ENCODE assay signal across 8 cellular contexts in the genomic region with DNA sequence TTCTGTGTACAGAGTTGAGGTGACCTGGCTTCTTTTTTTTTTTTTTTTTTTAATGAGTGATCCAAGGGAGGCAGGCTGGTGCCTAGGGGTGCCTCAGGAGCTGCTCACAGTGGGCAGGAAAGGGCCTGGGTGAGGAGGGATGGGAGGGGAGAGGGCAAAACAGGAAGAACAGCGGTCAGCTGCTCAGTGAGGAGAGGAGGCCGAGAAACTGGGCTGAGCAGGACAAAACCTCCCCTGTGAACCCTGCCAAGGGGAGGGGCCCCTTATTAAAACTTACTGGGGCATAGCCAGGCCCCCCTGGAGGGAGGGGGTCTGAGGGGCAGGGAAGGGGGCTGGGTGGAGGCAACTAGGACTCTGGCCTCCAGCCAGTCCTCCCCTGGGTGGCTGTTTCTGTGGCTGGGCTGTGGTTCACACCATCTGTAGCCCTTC. TPM values are rescaled to one million over a fixed set of nuclear protein-coding genes. Genes with fewer than 3 reads are reported as not detected.
A peak's percentile ranks its signal among the peaks of the same experiment; 100 is the strongest.
DNase-seq lines count a peak whose midpoint lies in the region; ATAC-seq and TF ChIP-seq lines count a peak whose summit lies in the region.

No MANE protein-coding gene starts in this region.

- peak overlapping the region; percentile 86 for H3K4me3 Mint-ChIP-seq in activated CD8-positive, alpha-beta T cell treated with anti-CD3 and anti-CD28 coated beads for 36 hours
- no peak overlapping the region for H3K4me3 Mint-ChIP-seq in Calu3 (ENCODE audit: low read depth, unreplicated experiment)

- no peak for ATAC-seq in activated CD8-positive, alpha-beta T cell treated with anti-CD3 and anti-CD28 coated beads for 36 hours
- ATAC-seq in right cardiac atrium (peak; percentile 11 to 13), GM21723 (IDR thresholded peaks at IDR 0.05; ENCODE audit: unreplicated experiment) (no peak), HG02798 (IDR thresholded peaks at IDR 0.05; ENCODE audit: poor library complexity, unreplicated experiment) (no peak)

- no peak for TF ChIP-seq POLR2A in spleen (IDR thresholded peaks at IDR 0.05)

- H3K4me3 ChIP-seq in H7 (ENCODE audit: insufficient read depth, low read depth, low read length) (no peak overlapping the region), right cardiac atrium (ENCODE audit: low read length) (peak overlapping the region; percentile 90), spleen (peak overlapping the region; percentile 59 to 99 (median 83))

- H3K36me3 ChIP-seq in H7 (replicated peaks; ENCODE audit: control insufficient read depth, insufficient read depth, low read length) (peaks cover 7% of the 10 kb centered on the region), spleen (peaks cover 0 to 54% (median 27%) of the 10 kb centered on the region in 6 donors)

- H3K27ac Mint-ChIP-seq in activated CD8-positive, alpha-beta T cell treated with anti-CD3 and anti-CD28 coated beads for 36 hours, result peak overlapping the region; percentile 64
- no peak overlapping the region for H3K27ac Mint-ChIP-seq in Calu3 (ENCODE audit: unreplicated experiment)

- intact Hi-C loops in activated CD8-positive, alpha-beta T cell treated with anti-CD3 and anti-CD28 coated beads for 36 hours (cut with micrococcal nuclease), result no loop called here
- intact Hi-C loops in right cardiac atrium (cut with DNase I) (loop anchor here in 2 of 4 donors (10.0 kb wide), 1 partner anchor 50 kb away; no protein-coding TSS in a partner anchor), spleen (cut with DNase I; ENCODE audit: low total_unique reads) (no loop called here), Calu3 (cut with micrococcal nuclease; ENCODE audit: unreplicated experiment) (no loop called here)

- H3K9me3 ChIP-seq in right cardiac atrium (ENCODE audit: control insufficient read depth, low read length), result no peaks in the 10 kb centered on the region
- no peaks in the 10 kb centered on the region for H3K9me3 ChIP-seq in spleen

- BruUV-seq in Calu3 (replicated peaks; lab: Mats Ljungman, UMichigan), result no TSS peak

- POLR2A ChIA-PET in activated CD8-positive, alpha-beta T cell treated with anti-CD3 and anti-CD28 coated beads for 36 hours (lab: Charles Lee), result interaction anchor here (0.6 to 3.3 kb wide), 3 partner anchors 25 to 426 kb away, joined by 3 to 27 read pairs (median 4); no protein-coding TSS in a partner anchor

- H3K4me1 ChIP-seq in right cardiac atrium (ENCODE audit: control insufficient read depth, insufficient read depth, low read length) (peaks cover 13% of the 10 kb centered on the region), spleen (peaks cover 45 to 90% (median 84%) of the 10 kb centered on the region in 6 donors)

- peaks cover 51% of the 10 kb centered on the region for H3K4me1 Mint-ChIP-seq in activated CD8-positive, alpha-beta T cell treated with anti-CD3 and anti-CD28 coated beads for 36 hours (ENCODE audit: low read depth)
- peaks cover 8% of the 10 kb centered on the region for H3K4me1 Mint-ChIP-seq in Calu3 (ENCODE audit: low read depth, unreplicated experiment)

- DNase-seq in H7 (peak; percentile 43), right cardiac atrium (peak; percentile 76 to 89 (median 86)), spleen (peak; percentile 85), GM20000 (ENCODE audit: low spot score) (no peak), Calu3 (no peak)
- DNase-seq in activated CD8-positive, alpha-beta T cell treated with anti-CD3 and anti-CD28 coated beads for 36 hours, result no peak

- H3K27ac ChIP-seq in right cardiac atrium (ENCODE audit: low read length), result peak overlapping the region; percentile 67
- H3K27ac ChIP-seq in spleen, result peak overlapping the region; percentile 76 to 99 (median 97)

- CTCF ChIA-PET in activated CD8-positive, alpha-beta T cell treated with anti-CD3 and anti-CD28 coated beads for 36 hours (lab: Charles Lee), result interaction anchor here (1.6 to 1.9 kb wide), 2 partner anchors 10 to 49 kb away, joined by 5 to 10 read pairs; no protein-coding TSS in a partner anchor
- CTCF ChIA-PET in Calu3 (lab: Charles Lee), result interaction anchor here (0.7 kb wide), 1 partner anchor 20 kb away, joined by 3 read pairs; no protein-coding TSS in a partner anchor

- 11% methylated on average over 2 of the region's 2 CpGs for WGBS in right cardiac atrium
- 0 to 4% (median 0%) methylated on average over 2 of the region's 2 CpGs for WGBS in spleen, 5 donors

- TF ChIP-seq CTCF in activated CD8-positive, alpha-beta T cell treated with anti-CD3 and anti-CD28 coated beads for 36 hours (IDR thresholded peaks at IDR 0.05), result no peak
- TF ChIP-seq CTCF in spleen (IDR thresholded peaks at IDR 0.05 in 8 of 11, conservative IDR thresholded peaks at IDR 0.05 in 3 of 11) (no peak), GM20000 (IDR thresholded peaks at IDR 0.05; ENCODE audit: extremely low read depth, missing control alignments) (no peak), Calu3 (IDR thresholded peaks at IDR 0.05; ENCODE audit: unreplicated experiment) (no peak)

- no peaks in the 10 kb centered on the region for H3K27me3 Mint-ChIP-seq in activated CD8-positive, alpha-beta T cell treated with anti-CD3 and anti-CD28 coated beads for 36 hours
- H3K27me3 Mint-ChIP-seq in Calu3 (ENCODE audit: unreplicated experiment), result peaks cover 9% of the 10 kb centered on the region

- no peaks in the 10 kb centered on the region for H3K27me3 ChIP-seq in H7 (ENCODE audit: control insufficient read depth, insufficient read depth, low read length)
- H3K27me3 ChIP-seq in right cardiac atrium (ENCODE audit: control insufficient read depth, insufficient read depth), result no peaks in the 10 kb centered on the region
- no peaks in the 10 kb centered on the region for H3K27me3 ChIP-seq in spleen (replicated peaks in 1 of 7)

- H3K36me3 Mint-ChIP-seq in activated CD8-positive, alpha-beta T cell treated with anti-CD3 and anti-CD28 coated beads for 36 hours (ENCODE audit: low read depth), result peaks cover 11% of the 10 kb centered on the region
- H3K36me3 Mint-ChIP-seq in Calu3 (ENCODE audit: insufficient read depth, unreplicated experiment), result peaks cover 26% of the 10 kb centered on the region

- no peaks in the 10 kb centered on the region for H3K9me3 Mint-ChIP-seq in activated CD8-positive, alpha-beta T cell treated with anti-CD3 and anti-CD28 coated beads for 36 hours
- H3K9me3 Mint-ChIP-seq in Calu3 (ENCODE audit: low read depth, unreplicated experiment), result no peaks in the 10 kb centered on the region

RNA-seq across cellular contexts. Expression of gene PLEKHO2, which starts 3.5 kb away (rescaled TPM):
- 14.5 and 17.0 TPM in 2 replicates for total RNA-seq in H7 (2014; rRNA removed; shearing (Covaris generic))
- 10 to 100 TPM; 10.1 to 10.4 TPM for total RNA-seq in activated CD8-positive, alpha-beta T cell treated with anti-CD3 and anti-CD28 coated beads for 36 hours
- total RNA-seq in right cardiac atrium, result 10 to 100 TPM; 11.6 to 22.3 (median 13.8) TPM
- 11.7 TPM for polyA plus RNA-seq in right cardiac atrium
- total RNA-seq in spleen, result 100 to 1,000 TPM; 124 to 249 (median 156) TPM
- polyA plus RNA-seq in spleen, result 100 to 1,000 TPM in 1 of 3 donors, 10 to 100 TPM in 2; 33.9 to 130 (median 40.3) TPM
- total RNA-seq in Calu3 (2022), result 2.0 and 2.4 TPM in 2 replicates

RNA-seq across cellular contexts. Expression of gene PIF1, which starts 19.8 kb away (rescaled TPM):
- total RNA-seq in H7 (2014; rRNA removed; shearing (Covaris generic)), result 100 and 124 TPM in 2 replicates
- 10 to 100 TPM; 50.0 TPM for total RNA-seq in activated CD8-positive, alpha-beta T cell treated with anti-CD3 and anti-CD28 coated beads for 36 hours
- total RNA-seq in right cardiac atrium (1 to 10 TPM in 1 of 4 donors, under 1 TPM in 3; 0.25 to 1.1 (median 0.62) TPM), spleen (10 to 100 TPM in 1 of 7 donors, 1 to 10 TPM in 6; 3.8 to 10.3 (median 6.6) TPM), Calu3 (2022) (33.9 and 51.5 TPM in 2 replicates)
- polyA plus RNA-seq in right cardiac atrium (0.86 TPM), spleen (1 to 10 TPM; 5.9 to 7.9 (median 7.7) TPM)

Comparison
In these comparisons a context has a peak if more than half of its experiments do, and no peak if none do; other contexts are left out.
1. DNase-seq: peak in H7 (single experiment), right cardiac atrium (3 of 3) and spleen (single experiment); none in activated CD8-positive, alpha-beta T cell treated with anti-CD3 and anti-CD28 coated beads for 36 hours (single experiment), GM20000 (single experiment) and Calu3 (single experiment).
2. ATAC-seq: peak in right cardiac atrium (2 of 2); none in activated CD8-positive, alpha-beta T cell treated with anti-CD3 and anti-CD28 coated beads for 36 hours (single experiment), GM21723 (single experiment) and HG02798 (single experiment).